In the genomic region with DNA sequence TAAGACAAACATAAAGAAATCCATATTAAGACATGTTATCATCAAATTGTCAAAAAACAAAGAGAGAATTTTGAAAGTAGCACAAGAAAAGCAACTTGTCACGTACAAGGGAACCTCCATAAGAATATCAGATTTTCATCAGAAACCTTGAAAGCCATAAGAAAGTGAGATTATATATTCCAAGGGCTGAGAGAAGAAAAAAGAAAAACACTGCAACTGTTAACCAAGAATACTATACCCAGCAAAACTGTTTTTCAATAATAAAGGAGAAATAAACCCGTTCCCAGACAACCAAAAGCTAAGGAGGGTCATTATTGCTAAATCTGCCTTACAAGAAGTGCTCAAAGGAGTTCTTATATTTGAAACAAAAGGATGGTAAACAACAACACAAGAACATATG, we compare ENCODE assay signal across 11 cellular contexts.
"Had no signal": no experiment of that assay in that cellular context is flagged by ENCODE, and none has a peak within 500 bp of the region (broad histone marks: within the 10 kb centered on the region; RNA-seq: fewer than 3 reads in every experiment).

No MANE protein-coding gene starts in this region.

- H3K4me2 ChIP-seq: GM23338 had no signal

- ATAC-seq: GM23338, HCT116 had no signal

- H3K4me1 ChIP-seq: HAP-1 had no signal

- DNase-seq: GM23248, GOT3, H7, H9, HCEC 1CT, HFFc6 had no signal

- H3K27ac ChIP-seq: GM23248 had no signal

- FAIRE-seq: H1, H54 had no signal

- H3K36me3 ChIP-seq: HAP-1 had no signal

- H2AFZ ChIP-seq: GM23248, GM23338 had no signal

- H3K9me3 ChIP-seq: HAP-1 had no signal

- H3K9ac ChIP-seq: GM23248 had no signal

- H3K4me3 ChIP-seq: GM23248, GM23338, HAP-1 had no signal
